Comparison of ENCODE assay signal across 1 cellular context in the genomic region with DNA sequence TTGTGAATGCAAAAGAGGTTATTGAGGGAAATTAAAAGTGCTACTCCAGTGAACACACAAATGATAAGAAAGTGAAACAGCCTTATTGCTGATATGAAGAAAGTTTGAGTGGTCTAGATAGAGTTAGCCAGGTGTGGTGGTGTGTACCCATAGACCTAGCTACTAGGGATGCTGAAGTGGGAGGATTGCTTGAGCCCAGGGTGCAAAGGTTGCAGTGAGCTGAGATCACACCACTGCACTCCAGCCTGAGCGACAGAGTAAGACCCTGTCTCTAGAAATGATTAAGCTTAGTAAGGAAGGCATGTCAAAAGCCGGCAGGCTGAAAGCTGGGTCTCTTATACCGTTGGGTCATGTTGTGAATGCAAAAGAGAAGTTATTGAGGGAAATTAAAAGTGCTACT.
A peak's percentile ranks its signal among the peaks of the same experiment; 100 is the strongest.
TF ChIP-seq lines count a peak whose summit lies in the region.
"Not testable (repeated sequence)": the region's sequence is repeated elsewhere in the genome, so short reads cannot be mapped to it uniquely, and the experiment has no call there.

No MANE protein-coding gene starts in this region.

TF ChIP-seq in HepG2, 621 proteins besides CTCF, POLR2A, EP300 and RAD21 (continued from another document):
- TF ChIP-seq ZNF292 (CRISPR knock-in tag; IDR thresholded peaks at IDR 0.05; ENCODE audit: borderline replicate concordance, low read depth) (0 out of 2 replicates have a peak, but pooled peaks have one; percentile 32), ZNF460 (CRISPR knock-in tag; IDR thresholded peaks at IDR 0.05; ENCODE audit: borderline replicate concordance) (peak; percentile 41; the same call in 1 of the 2 replicates), ZMYM4 (CRISPR knock-in tag; IDR thresholded peaks at IDR 0.05) (peak; percentile 83), JUN (CRISPR knock-in tag; IDR thresholded peaks at IDR 0.05) (0 out of 2 replicates have a peak, but pooled peaks have one; percentile 47), ZNF18 (CRISPR knock-in tag; IDR thresholded peaks at IDR 0.05; ENCODE audit: insufficient replicate concordance) (peak; percentile 90), HNF4G (IDR thresholded peaks at IDR 0.05; ENCODE audit: borderline replicate concordance, low read depth, low read length) (peak; percentile 66), HNF4G (CRISPR knock-in tag; IDR thresholded peaks at IDR 0.05; ENCODE audit: borderline replicate concordance, low read depth) (peak; percentile 41; the same call in 1 of the 2 replicates), GATAD2A (CRISPR knock-in tag; IDR thresholded peaks at IDR 0.05) (peak; percentile 34; the same call in 1 of the 2 replicates), HNF4A (CRISPR knock-in tag; IDR thresholded peaks at IDR 0.05) (peak; percentile 91)
- TF ChIP-seq, protein P1, sequence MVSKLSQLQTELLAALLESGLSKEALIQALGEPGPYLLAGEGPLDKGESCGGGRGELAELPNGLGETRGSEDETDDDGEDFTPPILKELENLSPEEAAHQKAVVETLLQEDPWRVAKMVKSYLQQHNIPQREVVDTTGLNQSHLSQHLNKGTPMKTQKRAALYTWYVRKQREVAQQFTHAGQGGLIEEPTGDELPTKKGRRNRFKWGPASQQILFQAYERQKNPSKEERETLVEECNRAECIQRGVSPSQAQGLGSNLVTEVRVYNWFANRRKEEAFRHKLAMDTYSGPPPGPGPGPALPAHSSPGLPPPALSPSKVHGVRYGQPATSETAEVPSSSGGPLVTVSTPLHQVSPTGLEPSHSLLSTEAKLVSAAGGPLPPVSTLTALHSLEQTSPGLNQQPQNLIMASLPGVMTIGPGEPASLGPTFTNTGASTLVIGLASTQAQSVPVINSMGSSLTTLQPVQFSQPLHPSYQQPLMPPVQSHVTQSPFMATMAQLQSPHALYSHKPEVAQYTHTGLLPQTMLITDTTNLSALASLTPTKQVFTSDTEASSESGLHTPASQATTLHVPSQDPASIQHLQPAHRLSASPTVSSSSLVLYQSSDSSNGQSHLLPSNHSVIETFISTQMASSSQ (IDR thresholded peaks at IDR 0.05; ENCODE audit: low read depth): peak; percentile 27; the same call in 1 of the 2 replicates
- TF ChIP-seq, protein P1 (CRISPR knock-in tag; IDR thresholded peaks at IDR 0.05; ENCODE audit: borderline replicate concordance): not testable (repeated sequence)
- TF ChIP-seq, protein P2, sequence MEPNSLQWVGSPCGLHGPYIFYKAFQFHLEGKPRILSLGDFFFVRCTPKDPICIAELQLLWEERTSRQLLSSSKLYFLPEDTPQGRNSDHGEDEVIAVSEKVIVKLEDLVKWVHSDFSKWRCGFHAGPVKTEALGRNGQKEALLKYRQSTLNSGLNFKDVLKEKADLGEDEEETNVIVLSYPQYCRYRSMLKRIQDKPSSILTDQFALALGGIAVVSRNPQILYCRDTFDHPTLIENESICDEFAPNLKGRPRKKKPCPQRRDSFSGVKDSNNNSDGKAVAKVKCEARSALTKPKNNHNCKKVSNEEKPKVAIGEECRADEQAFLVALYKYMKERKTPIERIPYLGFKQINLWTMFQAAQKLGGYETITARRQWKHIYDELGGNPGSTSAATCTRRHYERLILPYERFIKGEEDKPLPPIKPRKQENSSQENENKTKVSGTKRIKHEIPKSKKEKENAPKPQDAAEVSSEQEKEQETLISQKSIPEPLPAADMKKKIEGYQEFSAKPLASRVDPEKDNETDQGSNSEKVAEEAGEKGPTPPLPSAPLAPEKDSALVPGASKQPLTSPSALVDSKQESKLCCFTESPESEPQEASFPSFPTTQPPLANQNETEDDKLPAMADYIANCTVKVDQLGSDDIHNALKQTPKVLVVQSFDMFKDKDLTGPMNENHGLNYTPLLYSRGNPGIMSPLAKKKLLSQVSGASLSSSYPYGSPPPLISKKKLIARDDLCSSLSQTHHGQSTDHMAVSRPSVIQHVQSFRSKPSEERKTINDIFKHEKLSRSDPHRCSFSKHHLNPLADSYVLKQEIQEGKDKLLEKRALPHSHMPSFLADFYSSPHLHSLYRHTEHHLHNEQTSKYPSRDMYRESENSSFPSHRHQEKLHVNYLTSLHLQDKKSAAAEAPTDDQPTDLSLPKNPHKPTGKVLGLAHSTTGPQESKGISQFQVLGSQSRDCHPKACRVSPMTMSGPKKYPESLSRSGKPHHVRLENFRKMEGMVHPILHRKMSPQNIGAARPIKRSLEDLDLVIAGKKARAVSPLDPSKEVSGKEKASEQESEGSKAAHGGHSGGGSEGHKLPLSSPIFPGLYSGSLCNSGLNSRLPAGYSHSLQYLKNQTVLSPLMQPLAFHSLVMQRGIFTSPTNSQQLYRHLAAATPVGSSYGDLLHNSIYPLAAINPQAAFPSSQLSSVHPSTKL (CRISPR knock-in tag; IDR thresholded peaks at IDR 0.05): peak; percentile 34; the same call in 1 of the 2 replicates
TF ChIP-seq in HepG2: peak in this region for 19; not testable (repeated sequence) for 602.
